Comparison of ENCODE assay signal across 17 cellular contexts in the genomic region with DNA sequence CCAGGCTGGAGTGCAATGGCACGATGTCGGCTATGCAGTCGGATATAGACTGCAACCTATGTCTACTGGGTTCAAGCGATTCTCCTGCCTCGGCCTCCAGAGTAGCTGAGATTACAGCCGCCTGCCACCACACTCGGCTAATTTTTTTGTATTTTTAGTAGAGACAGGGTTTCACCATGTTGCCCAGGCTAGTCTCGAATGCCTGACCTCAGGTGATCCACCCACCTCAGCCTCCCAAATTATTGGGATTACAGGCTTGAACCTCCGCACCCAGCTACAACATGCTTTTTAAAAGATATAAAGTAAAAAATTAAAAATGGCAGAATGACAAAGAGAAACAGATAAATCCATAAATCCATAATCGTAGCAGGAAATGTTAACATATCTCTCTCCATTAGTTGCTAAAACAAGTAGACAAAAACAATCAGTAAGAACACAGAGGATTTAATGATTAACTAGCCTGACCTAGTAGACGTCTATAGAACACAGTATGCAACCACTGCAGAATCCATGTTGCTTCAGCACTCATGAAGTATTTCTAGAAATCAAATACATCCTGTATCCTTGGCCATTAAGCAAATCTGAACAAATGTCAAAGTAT. TPM values are rescaled to one million over a fixed set of nuclear protein-coding genes. Genes with fewer than 3 reads are reported as not detected.
"Had no signal": no experiment of that assay in that cellular context is flagged by ENCODE, and none has a peak within 500 bp of the region (broad histone marks: within the 10 kb centered on the region; RNA-seq: fewer than 3 reads in every experiment).

No MANE protein-coding gene starts in this region.

- H3K27ac ChIP-seq: breast epithelium, left ventricle myocardium inferior, prostate gland, spleen, transverse colon, vagina had no signal

- H3K9me3 ChIP-seq: breast epithelium, prostate gland, spleen, transverse colon, vagina had no signal

- H3K4me1 ChIP-seq: breast epithelium, prostate gland, transverse colon, vagina had no signal

- H3K36me3 ChIP-seq: breast epithelium, left ventricle myocardium inferior, prostate gland, spleen, transverse colon, vagina had no signal

- H3K4me3 ChIP-seq: breast epithelium, left ventricle myocardium inferior, prostate gland, spleen, transverse colon, vagina had no signal

- DNase-seq: activated CD4-positive, alpha-beta T cell treated with anti-CD3 and anti-CD28 coated beads, Interleukin-2, amount 10 ng/mL, durations not matched to agents 7 days and 5 days; activated naive CD4-positive, alpha-beta T cell; activated naive CD8-positive, alpha-beta T cell treated with anti-CD3 and anti-CD28 coated beads, Interleukin-2, amount 50 U/mL, for 24 hours; aorta; dermis blood vessel endothelial cell; endodermal cell; head of caudate nucleus; left ventricle myocardium inferior; mesenchymal stem cell; spleen; stimulated activated naive CD4-positive, alpha-beta T cell; transverse colon had no signal

- ATAC-seq: activated naive CD8-positive, alpha-beta T cell treated with anti-CD3 and anti-CD28 coated beads, Interleukin-2, amount 50 U/mL, for 24 hours; sciatic nerve had no signal

- H3K27me3 ChIP-seq: breast epithelium, spleen, transverse colon, vagina had no signal

RNA-seq across cellular contexts. Expression of a gene that starts 59.9 kb away (rescaled TPM):
- total RNA-seq: left ventricle myocardium inferior; T-helper 2 cell treated with Interferon-gamma antibody and Interleukin-4, amounts not matched to agents 100 ng/mL and 5 ng/mL, for 36 hours had no signal
